In genomic region chr3:18730491-18730890, GRCh38 we compare ENCODE assay signal across 1 cellular context.
TF ChIP-seq lines count a peak whose summit lies in the region.

No MANE protein-coding gene starts in this region.

TF ChIP-seq in GM23338, 12 proteins besides CTCF, POLR2A, EP300 and RAD21:
- no peak for TF ChIP-seq CREB1 (CRISPR knock-in tag; IDR thresholded peaks at IDR 0.05; ENCODE audit: low read depth)
- TF ChIP-seq ZNF462 (CRISPR knock-in tag; IDR thresholded peaks at IDR 0.05), result 0 out of 2 replicates have a peak, but pooled peaks have one; percentile 24
- no peak for TF ChIP-seq ZNF114 (CRISPR knock-in tag; IDR thresholded peaks at IDR 0.05)
